Comparison of ENCODE assay signal across 1 cellular context in the genomic region with DNA sequence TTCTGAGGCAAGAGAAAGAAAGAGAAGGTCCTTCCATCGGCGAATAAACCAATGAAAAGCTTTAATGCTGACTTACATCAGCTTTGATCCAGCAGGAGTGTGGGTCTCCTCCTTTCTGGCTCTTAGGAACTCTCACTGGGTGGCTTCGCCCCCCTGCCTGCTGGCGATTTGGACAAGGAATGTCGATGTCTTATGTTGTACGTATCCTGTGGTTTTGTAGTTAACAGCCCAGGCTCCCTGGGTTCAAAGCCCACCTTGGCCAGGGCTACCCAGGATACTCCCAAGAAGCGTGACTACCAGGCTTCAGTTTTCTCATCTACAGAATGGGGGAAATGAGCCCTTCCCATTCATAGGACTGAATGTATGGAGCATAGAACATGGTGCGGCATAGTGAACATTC.
TF ChIP-seq lines count a peak whose summit lies in the region.

No MANE protein-coding gene starts in this region.

TF ChIP-seq in GM23338, 12 proteins besides CTCF, POLR2A, EP300 and RAD21 (continued from another document):
- TF ChIP-seq, protein P1, sequence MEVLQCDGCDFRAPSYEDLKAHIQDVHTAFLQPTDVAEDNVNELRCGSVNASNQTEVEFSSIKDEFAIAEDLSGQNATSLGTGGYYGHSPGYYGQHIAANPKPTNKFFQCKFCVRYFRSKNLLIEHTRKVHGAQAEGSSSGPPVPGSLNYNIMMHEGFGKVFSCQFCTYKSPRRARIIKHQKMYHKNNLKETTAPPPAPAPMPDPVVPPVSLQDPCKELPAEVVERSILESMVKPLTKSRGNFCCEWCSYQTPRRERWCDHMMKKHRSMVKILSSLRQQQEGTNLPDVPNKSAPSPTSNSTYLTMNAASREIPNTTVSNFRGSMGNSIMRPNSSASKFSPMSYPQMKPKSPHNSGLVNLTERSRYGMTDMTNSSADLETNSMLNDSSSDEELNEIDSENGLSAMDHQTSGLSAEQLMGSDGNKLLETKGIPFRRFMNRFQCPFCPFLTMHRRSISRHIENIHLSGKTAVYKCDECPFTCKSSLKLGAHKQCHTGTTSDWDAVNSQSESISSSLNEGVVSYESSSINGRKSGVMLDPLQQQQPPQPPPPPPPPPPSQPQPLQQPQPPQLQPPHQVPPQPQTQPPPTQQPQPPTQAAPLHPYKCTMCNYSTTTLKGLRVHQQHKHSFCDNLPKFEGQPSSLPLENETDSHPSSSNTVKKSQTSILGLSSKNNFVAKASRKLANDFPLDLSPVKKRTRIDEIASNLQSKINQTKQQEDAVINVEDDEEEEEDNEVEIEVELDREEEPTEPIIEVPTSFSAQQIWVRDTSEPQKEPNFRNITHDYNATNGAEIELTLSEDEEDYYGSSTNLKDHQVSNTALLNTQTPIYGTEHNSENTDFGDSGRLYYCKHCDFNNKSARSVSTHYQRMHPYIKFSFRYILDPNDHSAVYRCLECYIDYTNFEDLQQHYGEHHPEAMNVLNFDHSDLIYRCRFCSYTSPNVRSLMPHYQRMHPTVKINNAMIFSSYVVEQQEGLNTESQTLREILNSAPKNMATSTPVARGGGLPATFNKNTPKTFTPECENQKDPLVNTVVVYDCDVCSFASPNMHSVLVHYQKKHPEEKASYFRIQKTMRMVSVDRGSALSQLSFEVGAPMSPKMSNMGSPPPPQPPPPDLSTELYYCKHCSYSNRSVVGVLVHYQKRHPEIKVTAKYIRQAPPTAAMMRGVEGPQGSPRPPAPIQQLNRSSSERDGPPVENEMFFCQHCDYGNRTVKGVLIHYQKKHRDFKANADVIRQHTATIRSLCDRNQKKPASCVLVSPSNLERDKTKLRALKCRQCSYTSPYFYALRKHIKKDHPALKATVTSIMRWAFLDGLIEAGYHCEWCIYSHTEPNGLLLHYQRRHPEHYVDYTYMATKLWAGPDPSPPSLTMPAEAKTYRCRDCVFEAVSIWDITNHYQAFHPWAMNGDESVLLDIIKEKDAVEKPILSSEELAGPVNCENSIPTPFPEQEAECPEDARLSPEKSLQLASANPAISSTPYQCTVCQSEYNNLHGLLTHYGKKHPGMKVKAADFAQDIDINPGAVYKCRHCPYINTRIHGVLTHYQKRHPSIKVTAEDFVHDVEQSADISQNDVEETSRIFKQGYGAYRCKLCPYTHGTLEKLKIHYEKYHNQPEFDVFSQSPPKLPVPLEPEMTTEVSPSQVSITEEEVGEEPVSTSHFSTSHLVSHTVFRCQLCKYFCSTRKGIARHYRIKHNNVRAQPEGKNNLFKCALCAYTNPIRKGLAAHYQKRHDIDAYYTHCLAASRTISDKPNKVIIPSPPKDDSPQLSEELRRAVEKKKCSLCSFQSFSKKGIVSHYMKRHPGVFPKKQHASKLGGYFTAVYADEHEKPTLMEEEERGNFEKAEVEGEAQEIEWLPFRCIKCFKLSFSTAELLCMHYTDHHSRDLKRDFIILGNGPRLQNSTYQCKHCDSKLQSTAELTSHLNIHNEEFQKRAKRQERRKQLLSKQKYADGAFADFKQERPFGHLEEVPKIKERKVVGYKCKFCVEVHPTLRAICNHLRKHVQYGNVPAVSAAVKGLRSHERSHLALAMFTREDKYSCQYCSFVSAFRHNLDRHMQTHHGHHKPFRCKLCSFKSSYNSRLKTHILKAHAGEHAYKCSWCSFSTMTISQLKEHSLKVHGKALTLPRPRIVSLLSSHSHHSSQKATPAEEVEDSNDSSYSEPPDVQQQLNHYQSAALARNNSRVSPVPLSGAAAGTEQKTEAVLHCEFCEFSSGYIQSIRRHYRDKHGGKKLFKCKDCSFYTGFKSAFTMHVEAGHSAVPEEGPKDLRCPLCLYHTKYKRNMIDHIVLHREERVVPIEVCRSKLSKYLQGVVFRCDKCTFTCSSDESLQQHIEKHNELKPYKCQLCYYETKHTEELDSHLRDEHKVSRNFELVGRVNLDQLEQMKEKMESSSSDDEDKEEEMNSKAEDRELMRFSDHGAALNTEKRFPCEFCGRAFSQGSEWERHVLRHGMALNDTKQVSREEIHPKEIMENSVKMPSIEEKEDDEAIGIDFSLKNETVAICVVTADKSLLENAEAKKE (CRISPR knock-in tag; IDR thresholded peaks at IDR 0.05) = no peak
- TF ChIP-seq ZNF331 (CRISPR knock-in tag; IDR thresholded peaks at IDR 0.05; ENCODE audit: low read depth) (no peak), NANOG (IDR thresholded peaks at IDR 0.05; ENCODE audit: borderline replicate concordance) (no peak), ZNF114 (CRISPR knock-in tag; IDR thresholded peaks at IDR 0.05) (no peak), STAT1 (IDR thresholded peaks at IDR 0.05; ENCODE audit: unreplicated experiment) (no peak), EZH2 (IDR thresholded peaks at IDR 0.05; ENCODE audit: low read depth, unreplicated experiment) (no peak), POLR2AphosphoS5 (IDR thresholded peaks at IDR 0.05; ENCODE audit: low read depth) (no peak), JUNB (IDR thresholded peaks at IDR 0.05; ENCODE audit: unreplicated experiment) (no peak), EZH2phosphoT487 (IDR thresholded peaks at IDR 0.05; ENCODE audit: unreplicated experiment) (no peak), CREB1 (CRISPR knock-in tag; IDR thresholded peaks at IDR 0.05; ENCODE audit: low read depth) (no peak)
- TF ChIP-seq, protein P2, sequence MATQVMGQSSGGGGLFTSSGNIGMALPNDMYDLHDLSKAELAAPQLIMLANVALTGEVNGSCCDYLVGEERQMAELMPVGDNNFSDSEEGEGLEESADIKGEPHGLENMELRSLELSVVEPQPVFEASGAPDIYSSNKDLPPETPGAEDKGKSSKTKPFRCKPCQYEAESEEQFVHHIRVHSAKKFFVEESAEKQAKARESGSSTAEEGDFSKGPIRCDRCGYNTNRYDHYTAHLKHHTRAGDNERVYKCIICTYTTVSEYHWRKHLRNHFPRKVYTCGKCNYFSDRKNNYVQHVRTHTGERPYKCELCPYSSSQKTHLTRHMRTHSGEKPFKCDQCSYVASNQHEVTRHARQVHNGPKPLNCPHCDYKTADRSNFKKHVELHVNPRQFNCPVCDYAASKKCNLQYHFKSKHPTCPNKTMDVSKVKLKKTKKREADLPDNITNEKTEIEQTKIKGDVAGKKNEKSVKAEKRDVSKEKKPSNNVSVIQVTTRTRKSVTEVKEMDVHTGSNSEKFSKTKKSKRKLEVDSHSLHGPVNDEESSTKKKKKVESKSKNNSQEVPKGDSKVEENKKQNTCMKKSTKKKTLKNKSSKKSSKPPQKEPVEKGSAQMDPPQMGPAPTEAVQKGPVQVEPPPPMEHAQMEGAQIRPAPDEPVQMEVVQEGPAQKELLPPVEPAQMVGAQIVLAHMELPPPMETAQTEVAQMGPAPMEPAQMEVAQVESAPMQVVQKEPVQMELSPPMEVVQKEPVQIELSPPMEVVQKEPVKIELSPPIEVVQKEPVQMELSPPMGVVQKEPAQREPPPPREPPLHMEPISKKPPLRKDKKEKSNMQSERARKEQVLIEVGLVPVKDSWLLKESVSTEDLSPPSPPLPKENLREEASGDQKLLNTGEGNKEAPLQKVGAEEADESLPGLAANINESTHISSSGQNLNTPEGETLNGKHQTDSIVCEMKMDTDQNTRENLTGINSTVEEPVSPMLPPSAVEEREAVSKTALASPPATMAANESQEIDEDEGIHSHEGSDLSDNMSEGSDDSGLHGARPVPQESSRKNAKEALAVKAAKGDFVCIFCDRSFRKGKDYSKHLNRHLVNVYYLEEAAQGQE (IDR thresholded peaks at IDR 0.05; ENCODE audit: unreplicated experiment) = no peak
